In the genomic region with DNA sequence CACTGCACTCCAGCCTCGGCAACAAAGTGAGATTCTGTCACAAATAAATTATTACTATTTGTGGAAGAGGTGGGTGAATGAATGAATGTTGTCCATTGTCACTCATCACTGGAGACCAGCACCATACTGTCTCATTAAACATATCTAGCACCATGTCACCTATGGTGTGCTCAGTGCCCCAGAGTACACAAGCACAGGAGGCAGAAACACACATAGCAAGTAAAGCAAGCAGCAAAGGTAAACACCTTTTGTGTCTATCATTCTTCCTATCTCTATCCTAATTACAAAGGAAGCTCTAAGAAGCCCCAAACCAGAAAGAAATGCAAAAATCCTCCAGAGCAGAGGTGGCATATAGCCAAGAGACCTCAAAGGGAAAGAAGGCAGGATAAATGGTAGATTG, we compare ENCODE assay signal across 2 cellular contexts.
TF ChIP-seq lines count a peak whose summit lies in the region.

No MANE protein-coding gene starts in this region.

TF ChIP-seq in IMR-90, 13 proteins besides CTCF, POLR2A, EP300 and RAD21:
- no peak for TF ChIP-seq USF2 (IDR thresholded peaks at IDR 0.05; ENCODE audit: low read depth, low read length)
TF ChIP-seq in IMR-90: peak in this region for 0.

TF ChIP-seq in K562, 482 proteins besides CTCF, POLR2A, EP300 and RAD21:
- TF ChIP-seq FOSL1 (tag; conservative IDR thresholded peaks at IDR 0.05) (no peak), FOXM1 (IDR thresholded peaks at IDR 0.05; ENCODE audit: low read depth) (no peak), FOXM1 (CRISPR knock-in tag; IDR thresholded peaks at IDR 0.05; ENCODE audit: low read depth) (no peak), E2F3 (CRISPR knock-in tag; IDR thresholded peaks at IDR 0.05) (no peak), ZNF12 (CRISPR knock-in tag; IDR thresholded peaks at IDR 0.05) (no peak), PTBP1 (IDR thresholded peaks at IDR 0.05; ENCODE audit: low read depth, low read length) (no peak), HNRNPK (IDR thresholded peaks at IDR 0.05; ENCODE audit: low read depth, low read length, poor library complexity, severe bottlenecking) (no peak), SIN3B (IDR thresholded peaks at IDR 0.05; ENCODE audit: low read depth) (no peak), ZC3H8 (IDR thresholded peaks at IDR 0.05) (no peak), KDM2B (CRISPR knock-in tag; IDR thresholded peaks at IDR 0.05) (no peak), ZNF785 (CRISPR knock-in tag; IDR thresholded peaks at IDR 0.05) (no peak), STAT5B (CRISPR knock-in tag; IDR thresholded peaks at IDR 0.05) (no peak), ZBTB5 (IDR thresholded peaks at IDR 0.05) (no peak)
- TF ChIP-seq, protein P1, sequence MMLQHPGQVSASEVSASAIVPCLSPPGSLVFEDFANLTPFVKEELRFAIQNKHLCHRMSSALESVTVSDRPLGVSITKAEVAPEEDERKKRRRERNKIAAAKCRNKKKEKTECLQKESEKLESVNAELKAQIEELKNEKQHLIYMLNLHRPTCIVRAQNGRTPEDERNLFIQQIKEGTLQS (IDR thresholded peaks at IDR 0.05), result no peak
- TF ChIP-seq, protein P1 (CRISPR knock-in tag; conservative IDR thresholded peaks at IDR 0.05), result no peak
